Comparison of ENCODE assay signal across 23 cellular contexts in the genomic region with DNA sequence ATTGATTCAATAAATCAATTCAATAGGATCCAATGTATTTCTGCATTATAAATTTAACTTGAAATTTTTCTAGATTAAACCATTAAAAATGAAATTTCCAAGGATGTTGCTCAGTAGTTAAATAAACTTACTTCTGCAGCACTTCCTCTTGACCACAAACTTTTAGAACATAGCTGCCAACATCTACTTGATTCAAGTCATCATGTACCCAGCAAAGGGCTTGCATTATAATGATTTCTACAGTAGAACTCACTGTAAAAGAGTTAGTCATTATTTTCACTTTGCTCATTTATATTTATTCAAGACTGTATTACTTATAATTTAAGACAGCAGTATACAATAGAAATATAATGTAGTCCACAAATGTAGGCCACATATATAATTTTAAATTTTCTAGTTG. TPM values are rescaled to one million over a fixed set of nuclear protein-coding genes. Genes with fewer than 3 reads are reported as not detected.
A peak's percentile ranks its signal among the peaks of the same experiment; 100 is the strongest.
DNase-seq lines count a peak whose midpoint lies in the region; ATAC-seq and TF ChIP-seq lines count a peak whose summit lies in the region.
"Had no signal": no experiment of that assay in that cellular context is flagged by ENCODE, and none has a peak within 500 bp of the region (broad histone marks: within the 10 kb centered on the region; RNA-seq: fewer than 3 reads in every experiment).

No MANE protein-coding gene starts in this region.

- CTCF ChIA-PET in OCI-LY7 (lab: Charles Lee; ENCODE audit: unreplicated experiment), result no interaction called here

- peak; percentile 31 to 36 for DNase-seq in Kasumi-1 (lab: John Stamatoyannopoulos, UW)
- peak; percentile 24 for DNase-seq in astrocyte of the spinal cord (ENCODE audit: low read depth, low spot score)
- peak; percentile 26 for DNase-seq in fibroblast of the aortic adventitia (ENCODE audit: low read depth)
- DNase-seq in dermis blood vessel endothelial cell, result no peak
- DNase-seq in glomerular visceral epithelial cell (ENCODE audit: extremely low spot score), result no peak
- no peak for DNase-seq in OCI-LY7 (ENCODE audit: low spot score)
- DNase-seq: CD4-positive, alpha-beta T cell; COR-L47; DMS79; NCI-H1092 treated with DMSO at 0.1 percent for 48 hours; NCI-H1436 treated with DMSO at 0.1 percent for 48 hours; NCI-H1930; NCI-H2227 treated with DMSO at 0.1 percent for 48 hours; NCI-H524; NCI-H82; OCI-M1; T-helper 1 cell had no signal

- intact Hi-C loops in OCI-LY7 (cut with micrococcal nuclease; ENCODE audit: unreplicated experiment), result no loop called here

- H4K20me1 ChIP-seq in OCI-LY7 (ENCODE audit: insufficient read depth, low read length), result 0 out of 2 replicates have a peak, but pooled peaks cover 4% of the 10 kb centered on the region
- H4K20me1 ChIP-seq: BLaER1 had no signal

- H3K79me2 ChIP-seq in OCI-LY7 (ENCODE audit: insufficient read depth, low read depth, low read length), result peaks cover 12% of the 10 kb centered on the region; the same call in 1 of the 2 replicates

- peaks cover 61% of the 10 kb centered on the region for H3K36me3 ChIP-seq in OCI-LY7 (ENCODE audit: insufficient read depth, low read length)

- ATAC-seq in GM18517 (IDR thresholded peaks at IDR 0.05; ENCODE audit: unreplicated experiment), result no peak
- ATAC-seq: GM12878, HCT116, Right ventricle myocardium inferior had no signal

- in situ Hi-C loops in astrocyte of the spinal cord (cut with HindIII; ENCODE audit: low sequenced_read_pairs), result no loop called here

- no peaks in the 10 kb centered on the region for H3K9me3 ChIP-seq in OCI-LY7 (ENCODE audit: low read length)
- H3K9me3 ChIP-seq: BLaER1, SJSA1 had no signal

- H3K9me2 ChIP-seq in OCI-LY7 (ENCODE audit: insufficient read depth, low read length), result no peaks in the 10 kb centered on the region

- H2AFZ ChIP-seq in OCI-LY7 (ENCODE audit: low read length), result no peak overlapping the region

- TF ChIP-seq CTCF in astrocyte of the spinal cord (IDR thresholded peaks at IDR 0.05; ENCODE audit: low read depth, low read length) (no peak), fibroblast of the aortic adventitia (IDR thresholded peaks at IDR 0.05; ENCODE audit: insufficient read depth, low read length) (no peak), OCI-LY7 (conservative IDR thresholded peaks at IDR 0.05; ENCODE audit: low read length) (no peak)

- no peaks in the 10 kb centered on the region for H3K4me1 ChIP-seq in OCI-LY7 (ENCODE audit: insufficient read depth, low read length, poor library complexity, severe bottlenecking)
- H3K4me1 ChIP-seq: SJSA1 had no signal

- H3K27ac ChIP-seq in OCI-LY7 (ENCODE audit: low read depth, low read length, poor library complexity, severe bottlenecking), result no peak overlapping the region
- H3K27ac ChIP-seq: BLaER1, SJSA1 had no signal

- no TSS peak for BruUV-seq in OCI-LY7 (replicated peaks; lab: Mats Ljungman, UMichigan)

- POLR2A ChIA-PET in OCI-LY7 (lab: Charles Lee), result no interaction called here

- H3K4me3 ChIP-seq in astrocyte of the spinal cord (ENCODE audit: low read depth, low read length), result no peak overlapping the region
- H3K4me3 ChIP-seq in fibroblast of the aortic adventitia (ENCODE audit: low read depth, low read length), result no peak overlapping the region
- H3K4me3 ChIP-seq in OCI-LY7 (ENCODE audit: low read depth, low read length, poor library complexity, severe bottlenecking), result no peak overlapping the region
- H3K4me3 ChIP-seq: BLaER1, GM12878, SJSA1 had no signal

- H3K4me2 ChIP-seq in OCI-LY7 (ENCODE audit: low read length), result no peak overlapping the region
- H3K4me2 ChIP-seq: BLaER1 had no signal

RNA-seq across cellular contexts. Expression of a gene that starts 59.2 kb away (rescaled TPM):
- total RNA-seq in fibroblast of the aortic adventitia (ENCODE audit: low replicate concordance), result 41.0 and 60.0 TPM in 2 replicates
- total RNA-seq in dermis blood vessel endothelial cell, result 91.9 and 115 TPM in 2 replicates
- 17.4 and 57.2 TPM in 2 replicates for total RNA-seq in OCI-LY7 (2014; rRNA removed; shearing (Covaris generic))
- total RNA-seq in OCI-LY7 (2022), result 41.8 and 43.9 TPM in 2 replicates

Comparison
In these comparisons a context has a peak if more than half of its experiments do, and no peak if none do; other contexts are left out.
1. DNase-seq: peak in Kasumi-1 (2 of 2), astrocyte of the spinal cord (single experiment) and fibroblast of the aortic adventitia (single experiment); none in dermis blood vessel endothelial cell (single experiment), glomerular visceral epithelial cell (single experiment) and OCI-LY7 (single experiment).